In genomic region chr1:243481101-243481500, GRCh38 we compare ENCODE assay signal across 25 cellular contexts.
"Had no signal": no experiment of that assay in that cellular context is flagged by ENCODE, and none has a peak within 500 bp of the region (broad histone marks: within the 10 kb centered on the region; RNA-seq: fewer than 3 reads in every experiment).

No MANE protein-coding gene starts in this region.

- H3K9me3 ChIP-seq: left ventricle myocardium inferior, stomach, suprapubic skin, tibial nerve had no signal

- H3K4me3 ChIP-seq: left ventricle myocardium inferior, stomach, suprapubic skin, tibial nerve had no signal

- H3K36me3 ChIP-seq: left ventricle myocardium inferior, suprapubic skin, tibial nerve had no signal

- H3K9ac ChIP-seq: parathyroid adenoma had no signal

- H3K27ac Mint-ChIP-seq: mesothelial cell of epicardium, nephron progenitor cell, T-cell had no signal

- H3K27ac ChIP-seq: brain microvascular endothelial cell, left ventricle myocardium inferior, parathyroid adenoma, stomach, suprapubic skin, tibial nerve had no signal

- ATAC-seq: right cardiac atrium, T-cell had no signal

- DNase-seq: activated CD4-positive, alpha-beta T cell treated with anti-CD3 and anti-CD28 coated beads for 1 hour; activated CD4-positive, alpha-beta T cell treated with anti-CD3 and anti-CD28 coated beads, Interleukin-2, amount 50 U/mL, for 4 hours; activated gamma-delta T cell treated with Interleukin-2 at 50 U/mL for 16 hours; aorta; brain microvascular endothelial cell; caudate nucleus; dermis blood vessel endothelial cell; effector CD8-positive, alpha-beta T cell; erythroblast; foreskin fibroblast; kidney glomerular epithelial cell; left ventricle myocardium inferior; mammary epithelial cell; nephron progenitor cell; nucleus accumbens; right cardiac atrium; stimulated activated CD4-positive, alpha-beta T cell treated with anti-CD3 and anti-CD28 coated beads, Interleukin-12 subunit alpha, Interleukin-12 subunit beta, amount 100 ng/mL, for 4 hours; stimulated activated CD4-positive, alpha-beta T cell treated with anti-CD3 and anti-CD28 coated beads, Interleukin-4, amount 100 ng/mL, for 4 hours; stomach; T-cell had no signal

- H3K4me1 ChIP-seq: parathyroid adenoma had no signal

- FAIRE-seq: TTC549 had no signal

- H3K4me3 Mint-ChIP-seq: mesothelial cell of epicardium, nephron progenitor cell had no signal
